In the genomic region with DNA sequence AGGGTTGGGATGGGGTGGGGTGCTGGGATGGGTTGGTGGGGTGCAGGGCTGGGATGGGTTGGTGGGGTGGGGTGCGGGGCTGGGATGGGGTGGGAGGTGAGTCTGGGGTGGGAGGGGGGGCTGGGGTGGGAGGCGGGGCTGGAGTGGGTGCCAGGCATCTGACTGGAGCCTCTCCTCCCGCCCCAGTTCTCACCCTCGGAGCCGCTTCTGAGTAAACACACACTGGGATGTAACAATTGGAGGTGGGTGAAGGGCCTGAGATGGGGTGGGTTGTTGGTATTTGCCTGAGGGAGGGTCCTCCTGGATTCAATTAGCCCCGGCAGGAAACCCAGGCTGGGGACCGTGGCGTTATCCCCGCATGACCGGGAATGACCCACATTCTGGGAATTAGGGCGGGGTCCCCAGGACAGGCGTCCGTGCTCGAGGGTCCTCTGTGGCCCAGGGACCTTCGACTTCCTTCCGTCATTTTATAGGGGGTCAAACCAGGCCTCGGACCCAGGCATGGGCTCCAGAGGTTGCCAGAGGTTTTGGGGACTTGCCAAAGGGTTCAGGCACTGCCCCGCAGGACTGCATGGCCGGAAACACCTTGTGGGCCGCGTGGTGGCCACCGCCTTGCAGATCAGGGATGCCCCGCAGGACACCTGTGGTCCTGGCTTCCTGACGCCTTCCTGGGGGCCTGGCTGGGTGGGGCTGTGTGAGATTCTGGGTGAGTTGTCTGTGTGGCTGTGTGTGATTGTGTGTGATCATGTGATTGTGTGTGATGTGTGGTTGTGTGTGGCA, we compare ENCODE assay signal across 1 cellular context.
TF ChIP-seq lines count a peak whose summit lies in the region.

No MANE protein-coding gene starts in this region.

TF ChIP-seq in HepG2, 621 proteins besides CTCF, POLR2A, EP300 and RAD21:
- TF ChIP-seq ZNF207 (IDR thresholded peaks at IDR 0.05; ENCODE audit: borderline replicate concordance) (0 out of 2 replicates have a peak, but pooled peaks have one; percentile 29), ZNF598 (CRISPR knock-in tag; IDR thresholded peaks at IDR 0.05; ENCODE audit: borderline replicate concordance) (no peak), STAG1 (CRISPR knock-in tag; IDR thresholded peaks at IDR 0.05) (no peak), ETV6 (CRISPR knock-in tag; conservative IDR thresholded peaks at IDR 0.05) (no peak), ZNF430 (CRISPR knock-in tag; IDR thresholded peaks at IDR 0.05) (no peak), TBP (CRISPR knock-in tag; IDR thresholded peaks at IDR 0.05) (no peak), MIER3 (CRISPR knock-in tag; IDR thresholded peaks at IDR 0.05; ENCODE audit: borderline replicate concordance) (no peak), ZSCAN20 (CRISPR knock-in tag; IDR thresholded peaks at IDR 0.05; ENCODE audit: borderline replicate concordance) (no peak), ZNF879 (CRISPR knock-in tag; IDR thresholded peaks at IDR 0.05) (no peak), EZH2 (conservative IDR thresholded peaks at IDR 0.05; ENCODE audit: low read depth, low read length) (0 out of 2 replicates have a peak, but pooled peaks have one; percentile 36)
- TF ChIP-seq, protein P1, sequence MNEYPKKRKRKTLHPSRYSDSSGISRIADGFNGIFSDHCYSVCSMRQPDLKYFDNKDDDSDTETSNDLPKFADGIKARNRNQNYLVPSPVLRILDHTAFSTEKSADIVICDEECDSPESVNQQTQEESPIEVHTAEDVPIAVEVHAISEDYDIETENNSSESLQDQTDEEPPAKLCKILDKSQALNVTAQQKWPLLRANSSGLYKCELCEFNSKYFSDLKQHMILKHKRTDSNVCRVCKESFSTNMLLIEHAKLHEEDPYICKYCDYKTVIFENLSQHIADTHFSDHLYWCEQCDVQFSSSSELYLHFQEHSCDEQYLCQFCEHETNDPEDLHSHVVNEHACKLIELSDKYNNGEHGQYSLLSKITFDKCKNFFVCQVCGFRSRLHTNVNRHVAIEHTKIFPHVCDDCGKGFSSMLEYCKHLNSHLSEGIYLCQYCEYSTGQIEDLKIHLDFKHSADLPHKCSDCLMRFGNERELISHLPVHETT (CRISPR knock-in tag; conservative IDR thresholded peaks at IDR 0.05): no peak
- TF ChIP-seq, protein P2, sequence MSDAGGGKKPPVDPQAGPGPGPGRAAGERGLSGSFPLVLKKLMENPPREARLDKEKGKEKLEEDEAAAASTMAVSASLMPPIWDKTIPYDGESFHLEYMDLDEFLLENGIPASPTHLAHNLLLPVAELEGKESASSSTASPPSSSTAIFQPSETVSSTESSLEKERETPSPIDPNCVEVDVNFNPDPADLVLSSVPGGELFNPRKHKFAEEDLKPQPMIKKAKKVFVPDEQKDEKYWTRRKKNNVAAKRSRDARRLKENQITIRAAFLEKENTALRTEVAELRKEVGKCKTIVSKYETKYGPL (CRISPR knock-in tag; IDR thresholded peaks at IDR 0.05): no peak
- TF ChIP-seq, protein P3, sequence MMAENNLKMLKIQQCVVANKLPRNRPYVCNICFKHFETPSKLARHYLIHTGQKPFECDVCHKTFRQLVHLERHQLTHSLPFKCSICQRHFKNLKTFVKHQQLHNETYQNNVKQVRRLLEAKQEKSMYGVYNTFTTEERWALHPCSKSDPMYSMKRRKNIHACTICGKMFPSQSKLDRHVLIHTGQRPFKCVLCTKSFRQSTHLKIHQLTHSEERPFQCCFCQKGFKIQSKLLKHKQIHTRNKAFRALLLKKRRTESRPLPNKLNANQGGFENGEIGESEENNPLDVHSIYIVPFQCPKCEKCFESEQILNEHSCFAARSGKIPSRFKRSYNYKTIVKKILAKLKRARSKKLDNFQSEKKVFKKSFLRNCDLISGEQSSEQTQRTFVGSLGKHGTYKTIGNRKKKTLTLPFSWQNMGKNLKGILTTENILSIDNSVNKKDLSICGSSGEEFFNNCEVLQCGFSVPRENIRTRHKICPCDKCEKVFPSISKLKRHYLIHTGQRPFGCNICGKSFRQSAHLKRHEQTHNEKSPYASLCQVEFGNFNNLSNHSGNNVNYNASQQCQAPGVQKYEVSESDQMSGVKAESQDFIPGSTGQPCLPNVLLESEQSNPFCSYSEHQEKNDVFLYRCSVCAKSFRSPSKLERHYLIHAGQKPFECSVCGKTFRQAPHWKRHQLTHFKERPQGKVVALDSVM (CRISPR knock-in tag; IDR thresholded peaks at IDR 0.05): no peak
- TF ChIP-seq, protein P4, sequence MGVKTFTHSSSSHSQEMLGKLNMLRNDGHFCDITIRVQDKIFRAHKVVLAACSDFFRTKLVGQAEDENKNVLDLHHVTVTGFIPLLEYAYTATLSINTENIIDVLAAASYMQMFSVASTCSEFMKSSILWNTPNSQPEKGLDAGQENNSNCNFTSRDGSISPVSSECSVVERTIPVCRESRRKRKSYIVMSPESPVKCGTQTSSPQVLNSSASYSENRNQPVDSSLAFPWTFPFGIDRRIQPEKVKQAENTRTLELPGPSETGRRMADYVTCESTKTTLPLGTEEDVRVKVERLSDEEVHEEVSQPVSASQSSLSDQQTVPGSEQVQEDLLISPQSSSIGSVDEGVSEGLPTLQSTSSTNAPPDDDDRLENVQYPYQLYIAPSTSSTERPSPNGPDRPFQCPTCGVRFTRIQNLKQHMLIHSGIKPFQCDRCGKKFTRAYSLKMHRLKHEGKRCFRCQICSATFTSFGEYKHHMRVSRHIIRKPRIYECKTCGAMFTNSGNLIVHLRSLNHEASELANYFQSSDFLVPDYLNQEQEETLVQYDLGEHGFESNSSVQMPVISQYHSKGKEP (CRISPR knock-in tag; IDR thresholded peaks at IDR 0.05): no peak
- TF ChIP-seq, protein P5, sequence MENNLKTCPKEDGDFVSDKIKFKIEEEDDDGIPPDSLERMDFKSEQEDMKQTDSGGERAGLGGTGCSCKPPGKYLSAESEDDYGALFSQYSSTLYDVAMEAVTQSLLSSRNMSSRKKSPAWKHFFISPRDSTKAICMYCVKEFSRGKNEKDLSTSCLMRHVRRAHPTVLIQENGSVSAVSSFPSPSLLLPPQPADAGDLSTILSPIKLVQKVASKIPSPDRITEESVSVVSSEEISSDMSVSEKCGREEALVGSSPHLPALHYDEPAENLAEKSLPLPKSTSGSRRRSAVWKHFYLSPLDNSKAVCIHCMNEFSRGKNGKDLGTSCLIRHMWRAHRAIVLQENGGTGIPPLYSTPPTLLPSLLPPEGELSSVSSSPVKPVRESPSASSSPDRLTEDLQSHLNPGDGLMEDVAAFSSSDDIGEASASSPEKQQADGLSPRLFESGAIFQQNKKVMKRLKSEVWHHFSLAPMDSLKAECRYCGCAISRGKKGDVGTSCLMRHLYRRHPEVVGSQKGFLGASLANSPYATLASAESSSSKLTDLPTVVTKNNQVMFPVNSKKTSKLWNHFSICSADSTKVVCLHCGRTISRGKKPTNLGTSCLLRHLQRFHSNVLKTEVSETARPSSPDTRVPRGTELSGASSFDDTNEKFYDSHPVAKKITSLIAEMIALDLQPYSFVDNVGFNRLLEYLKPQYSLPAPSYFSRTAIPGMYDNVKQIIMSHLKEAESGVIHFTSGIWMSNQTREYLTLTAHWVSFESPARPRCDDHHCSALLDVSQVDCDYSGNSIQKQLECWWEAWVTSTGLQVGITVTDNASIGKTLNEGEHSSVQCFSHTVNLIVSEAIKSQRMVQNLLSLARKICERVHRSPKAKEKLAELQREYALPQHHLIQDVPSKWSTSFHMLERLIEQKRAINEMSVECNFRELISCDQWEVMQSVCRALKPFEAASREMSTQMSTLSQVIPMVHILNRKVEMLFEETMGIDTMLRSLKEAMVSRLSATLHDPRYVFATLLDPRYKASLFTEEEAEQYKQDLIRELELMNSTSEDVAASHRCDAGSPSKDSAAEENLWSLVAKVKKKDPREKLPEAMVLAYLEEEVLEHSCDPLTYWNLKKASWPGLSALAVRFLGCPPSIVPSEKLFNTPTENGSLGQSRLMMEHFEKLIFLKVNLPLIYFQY (CRISPR knock-in tag; IDR thresholded peaks at IDR 0.05; ENCODE audit: borderline replicate concordance): no peak
